Comparison of ENCODE assay signal across 17 cellular contexts in genomic region chr2:86372133-86372532, GRCh38. TPM values are rescaled to one million over a fixed set of nuclear protein-coding genes. Genes with fewer than 3 reads are reported as not detected.
DNase-seq lines count a peak whose midpoint lies in the region; ATAC-seq, FAIRE-seq and TF ChIP-seq lines count a peak whose summit lies in the region.
"Had no signal": no experiment of that assay in that cellular context is flagged by ENCODE, and none has a peak within 500 bp of the region (broad histone marks: within the 10 kb centered on the region; RNA-seq: fewer than 3 reads in every experiment).

No MANE protein-coding gene starts in this region.

- 14% methylated on average over 4 of the region's 4 CpGs for WGBS in K562 (ENCODE audit: insufficient coverage, low coverage, missing lambda C conversion rate)

- peaks cover 2% of the 10 kb centered on the region for H3K9me3 ChIP-seq in K562 (replicated peaks; ENCODE audit: control insufficient read depth, insufficient read depth, low read depth, low read length)
- H3K9me3 ChIP-seq: esophagus squamous epithelium, tibial artery had no signal

- no peaks in the 10 kb centered on the region for H3K27me3 Mint-ChIP-seq in activated naive CD8-positive, alpha-beta T cell
- H3K27me3 Mint-ChIP-seq in activated naive CD8-positive, alpha-beta T cell treated with anti-CD3 and anti-CD28 coated beads, Interleukin-2, amount 50 U/mL, for 24 hours = peaks cover 2% of the 10 kb centered on the region

- CTCF ChIA-PET in K562 (lab: Yijun Ruan, JAX; ENCODE audit: low intra/inter-chr PET ratio) = no interaction called here

- no peak for DNase-seq in activated naive CD8-positive, alpha-beta T cell treated with anti-CD3 and anti-CD28 coated beads, Interleukin-2, amount 50 U/mL, for 24 hours
- DNase-seq in OCI-M1 (lab: John Stamatoyannopoulos, UW) = peak; percentile 11
- no peak for DNase-seq in K562 (ENCODE audit: extremely low read depth in 1 of 4, low spot score in 3 of 4)
- no peak for DNase-seq in DMS53 (lab: John Stamatoyannopoulos, UW)
- DNase-seq in left ventricle myocardium superior = no peak
- no peak for DNase-seq in H54 (ENCODE audit: insufficient read length, low spot score)
- DNase-seq: activated CD8-positive, alpha-beta memory T cell treated with anti-CD3 and anti-CD28 coated beads for 24 hours; effector memory CD8-positive, alpha-beta T cell; esophagus squamous epithelium; tibial artery had no signal

- H3K9me1 ChIP-seq in K562 (ENCODE audit: control insufficient read depth, insufficient read depth, low read length) = no peaks in the 10 kb centered on the region

- H3K9ac ChIP-seq in K562 (ENCODE audit: insufficient read depth in 1 of 2, low read depth in 2 of 2, low read length in 2 of 2) = no peak overlapping the region

- BruUV-seq in K562 (replicated peaks; lab: Mats Ljungman, UMichigan) = no TSS peak

- no peak for TF ChIP-seq EP300 in K562 (IDR thresholded peaks at IDR 0.05; ENCODE audit: low read length)

- H4K20me1 ChIP-seq in K562 (replicated peaks; ENCODE audit: control insufficient read depth, insufficient read depth, low read length) = no peaks in the 10 kb centered on the region

- H3K4me3 Mint-ChIP-seq in activated naive CD8-positive, alpha-beta T cell = no peak overlapping the region
- H3K4me3 Mint-ChIP-seq in activated naive CD8-positive, alpha-beta T cell treated with anti-CD3 and anti-CD28 coated beads, Interleukin-2, amount 50 U/mL, for 24 hours = no peak overlapping the region
- H3K4me3 Mint-ChIP-seq: brain; CD14-positive monocyte; effector memory CD8-positive, alpha-beta T cell; H9; stimulated activated effector memory CD8-positive, alpha-beta T cell treated with anti-CD3 and anti-CD28 coated beads, Interleukin-12 subunit alpha, Interleukin-12 subunit beta, amount 100 ng/mL, for 72 hours had no signal

- H2AFZ ChIP-seq in K562 (ENCODE audit: low read depth, low read length) = peak overlapping the region; percentile 52

- no peak for TF ChIP-seq CTCF in K562 (IDR thresholded peaks at IDR 0.05 in 2 of 3, conservative IDR thresholded peaks at IDR 0.05 in 1 of 3; ENCODE audit: insufficient read depth in 2 of 3, low read depth in 1 of 3, low read length in 3 of 3)

- peaks cover 44% of the 10 kb centered on the region for H3K4me1 Mint-ChIP-seq in activated naive CD8-positive, alpha-beta T cell (ENCODE audit: low read depth)
- H3K4me1 Mint-ChIP-seq in activated naive CD8-positive, alpha-beta T cell treated with anti-CD3 and anti-CD28 coated beads, Interleukin-2, amount 50 U/mL, for 24 hours = peaks cover 29% of the 10 kb centered on the region

- no peaks in the 10 kb centered on the region; a peak in 2 of 5 replicates for H3K4me1 ChIP-seq in K562 (replicated peaks in 1 of 2; ENCODE audit: control insufficient read depth in 2 of 2, insufficient read depth in 2 of 2, low read length in 2 of 2)

- peaks cover 5% of the 10 kb centered on the region for H3K36me3 Mint-ChIP-seq in activated naive CD8-positive, alpha-beta T cell
- peaks cover 3% of the 10 kb centered on the region for H3K36me3 Mint-ChIP-seq in activated naive CD8-positive, alpha-beta T cell treated with anti-CD3 and anti-CD28 coated beads, Interleukin-2, amount 50 U/mL, for 24 hours (ENCODE audit: low read depth)
- H3K36me3 Mint-ChIP-seq: brain; CD14-positive monocyte; stimulated activated effector memory CD8-positive, alpha-beta T cell treated with anti-CD3 and anti-CD28 coated beads, Interleukin-12 subunit alpha, Interleukin-12 subunit beta, amount 100 ng/mL, for 72 hours had no signal

- intact Hi-C loops in K562 (cut with micrococcal nuclease) (no loop called here), left ventricle myocardium superior (cut with micrococcal nuclease) (no loop called here)

- TF ChIP-seq POLR2A in K562 (conservative IDR thresholded peaks at IDR 0.05) = no peak
- TF ChIP-seq POLR2A in H54 (IDR thresholded peaks at IDR 0.05; ENCODE audit: low read depth, low read length) = no peak

- H3K36me3 ChIP-seq in K562 (ENCODE audit: control insufficient read depth, insufficient read depth, low read length) = no peaks in the 10 kb centered on the region
- H3K36me3 ChIP-seq: esophagus squamous epithelium, tibial artery had no signal

- no peak overlapping the region for H3K4me3 ChIP-seq in K562
- H3K4me3 ChIP-seq: esophagus squamous epithelium, tibial artery had no signal

- H3K4me2 ChIP-seq in K562 (ENCODE audit: insufficient read depth, low read length) = no peak overlapping the region

- no peaks in the 10 kb centered on the region for H3K27me3 ChIP-seq in K562 (ENCODE audit: control insufficient read depth in 2 of 2, insufficient read depth in 2 of 2, low read length in 2 of 2)
- H3K27me3 ChIP-seq: esophagus squamous epithelium, tibial artery had no signal

- ATAC-seq in activated naive CD8-positive, alpha-beta T cell treated with anti-CD3 and anti-CD28 coated beads, Interleukin-2, amount 50 U/mL, for 24 hours = no peak
- no peak for ATAC-seq in K562
- no peak for ATAC-seq in left ventricle myocardium superior
- ATAC-seq in HG02588 (IDR thresholded peaks at IDR 0.05; ENCODE audit: unreplicated experiment) = no peak
- ATAC-seq: effector memory CD8-positive, alpha-beta T cell had no signal

- no peak overlapping the region for H3K27ac ChIP-seq in K562 (ENCODE audit: extremely low read depth, low read depth, low read length)
- H3K27ac ChIP-seq: esophagus squamous epithelium, tibial artery had no signal

- FAIRE-seq in K562 (lab: Jason Lieb, UNC) = no peak
- no peak for FAIRE-seq in H54 (lab: Jason Lieb, UNC)

- H3K9me3 Mint-ChIP-seq in activated naive CD8-positive, alpha-beta T cell (ENCODE audit: low read depth) = peaks cover 10% of the 10 kb centered on the region
- H3K9me3 Mint-ChIP-seq in activated naive CD8-positive, alpha-beta T cell treated with anti-CD3 and anti-CD28 coated beads, Interleukin-2, amount 50 U/mL, for 24 hours = peaks cover 5% of the 10 kb centered on the region
- H3K9me3 Mint-ChIP-seq: effector memory CD8-positive, alpha-beta T cell had no signal

- H3K27ac Mint-ChIP-seq in activated naive CD8-positive, alpha-beta T cell = peak overlapping the region; percentile 58
- no peak overlapping the region for H3K27ac Mint-ChIP-seq in activated naive CD8-positive, alpha-beta T cell treated with anti-CD3 and anti-CD28 coated beads, Interleukin-2, amount 50 U/mL, for 24 hours
- H3K27ac Mint-ChIP-seq: H9, progenitor cell of endocrine pancreas had no signal

- in situ Hi-C loops in K562 (cut with MboI) = loop anchor here (10.0 kb wide), 1 partner anchor 547 kb away; no protein-coding TSS in a partner anchor

- POLR2A ChIA-PET in K562 (lab: Yijun Ruan, JAX) = no interaction called here

- TF ChIP-seq RAD21 in K562 (CRISPR knock-in tag; conservative IDR thresholded peaks at IDR 0.05 in 1 of 2, IDR thresholded peaks at IDR 0.05 in 1 of 2) = no peak

- H3K79me2 ChIP-seq in K562 (ENCODE audit: control insufficient read depth, insufficient read depth, low read length) = no peaks in the 10 kb centered on the region

TF ChIP-seq in K562, 482 proteins besides CTCF, POLR2A, EP300 and RAD21 (continues in another document):
- TF ChIP-seq LCOR (CRISPR knock-in tag; IDR thresholded peaks at IDR 0.05) (no peak), NFRKB (IDR thresholded peaks at IDR 0.05; ENCODE audit: low read depth) (no peak), GTF2A2 (tag; IDR thresholded peaks at IDR 0.05) (no peak), THAP7 (CRISPR knock-in tag; IDR thresholded peaks at IDR 0.05) (no peak), CC2D1A (IDR thresholded peaks at IDR 0.05) (no peak), XRCC3 (IDR thresholded peaks at IDR 0.05) (no peak), SMAD2 (IDR thresholded peaks at IDR 0.05; ENCODE audit: low read depth, low read length) (no peak), RBM22 (IDR thresholded peaks at IDR 0.05; ENCODE audit: low read depth, low read length, poor library complexity, severe bottlenecking) (no peak), ZNF778 (CRISPR knock-in tag; IDR thresholded peaks at IDR 0.05) (no peak), NFXL1 (CRISPR knock-in tag; IDR thresholded peaks at IDR 0.05) (no peak), DNMT1 (IDR thresholded peaks at IDR 0.05) (no peak), ZNF232 (CRISPR knock-in tag; IDR thresholded peaks at IDR 0.05) (no peak), TGIF2 (CRISPR knock-in tag; IDR thresholded peaks at IDR 0.05) (no peak), ZNF347 (CRISPR knock-in tag; IDR thresholded peaks at IDR 0.05; ENCODE audit: low read depth) (no peak)

RNA-seq across cellular contexts. Expression of gene REEP1, which starts 34.7 kb away (rescaled TPM):
- total RNA-seq in K562 (2011; cell fraction: chromatin; rRNA removed; ENCODE audit: low replicate concordance) = 0.40 and 0.65 TPM in 2 replicates
- 0.26 and 0.33 TPM in 2 replicates for total RNA-seq in K562 (2011; cell fraction: nucleolus; rRNA removed)
- 0.59 and 1.7 TPM in 2 replicates for total RNA-seq in K562 (2011; cell fraction: nucleoplasm; rRNA removed)
- 0.12 and 0.18 TPM in 2 replicates for total RNA-seq in K562 (2014; rRNA removed)
- total RNA-seq in K562 (2014; rRNA removed; fragmentation: Illumina TruSeq; extraction: Trizol) = 0.10 and 0.11 TPM in 2 replicates
- 0.08 and 0.11 TPM in 2 replicates for total RNA-seq in K562 (2015; rRNA removed; fragmentation: Illumina TruSeq; extraction: Trizol)
- 0.11 and 0.18 TPM in 2 replicates for total RNA-seq in K562 (2021)
- 0.20 and 0.67 TPM in 2 replicates for polyA plus RNA-seq in K562 (2011; rRNA removed)
- polyA plus RNA-seq in K562 (2011; cell fraction: cytosol; rRNA removed) = 0.09 and 0.21 TPM in 2 replicates
- polyA plus RNA-seq in K562 (2011; cell fraction: nucleus; rRNA removed) = 0.73 and 0.92 TPM in 2 replicates
- polyA plus RNA-seq in K562 (2012) = 0.17 and 0.19 TPM in 2 replicates
- 0.10 and 0.13 TPM in 2 replicates for polyA plus RNA-seq in K562 (2014; fragmentation: Illumina TruSeq; extraction: Trizol)
- under 1 TPM; 0.11 to 0.17 TPM for polyA plus RNA-seq in K562 (2014; fragmentation: Nextera tagmentation; extraction: Ambion mirVana)
- polyA plus RNA-seq in K562 (2014; rRNA removed) = 0.21 and 0.34 TPM in 2 replicates
- 0.18 TPM in 2 replicates for polyA minus RNA-seq in K562 (2011; rRNA and poly(A)+ RNA removed)
- 0.19 TPM in 1 of 2 replicates, not detected in the other for polyA minus RNA-seq in K562 (2011; cell fraction: cytosol; rRNA and poly(A)+ RNA removed)
- polyA minus RNA-seq in K562 (2011; cell fraction: nucleus; rRNA and poly(A)+ RNA removed) = 0.56 and 0.67 TPM in 2 replicates
- 21.3 TPM for total RNA-seq in left ventricle myocardium superior
- polyA plus RNA-seq: CD14-positive monocyte had no signal
